ENCODE assay signal across 29 cellular contexts in the genomic region with DNA sequence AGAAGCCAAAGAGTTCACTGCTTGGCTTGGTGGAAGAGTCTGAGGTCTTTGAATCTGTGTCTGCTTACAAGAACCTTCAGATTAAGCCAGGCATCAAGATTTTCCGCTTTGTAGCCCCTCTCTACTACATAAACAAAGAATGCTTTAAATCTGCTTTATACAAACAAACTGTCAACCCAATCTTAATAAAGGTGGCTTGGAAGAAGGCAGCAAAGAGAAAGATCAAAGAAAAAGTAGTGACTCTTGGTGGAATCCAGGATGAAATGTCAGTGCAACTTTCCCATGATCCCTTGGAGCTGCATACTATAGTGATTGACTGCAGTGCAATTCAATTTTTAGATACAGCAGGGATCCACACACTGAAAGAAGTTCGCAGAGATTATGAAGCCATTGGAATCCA. TPM values are rescaled to one million over a fixed set of nuclear protein-coding genes. Genes with fewer than 3 reads are reported as not detected.
DNase-seq lines count a peak whose midpoint lies in the region; ATAC-seq and TF ChIP-seq lines count a peak whose summit lies in the region.
"Had no signal": no experiment of that assay in that cellular context is flagged by ENCODE, and none has a peak within 500 bp of the region (broad histone marks: within the 10 kb centered on the region; RNA-seq: fewer than 3 reads in every experiment).

No MANE protein-coding gene starts in this region.

- H3K27me3 Mint-ChIP-seq in activated CD4-positive, alpha-beta T cell treated with anti-CD3 and anti-CD28 coated beads for 36 hours: no peaks in the 10 kb centered on the region
- H3K27me3 Mint-ChIP-seq: CD4-positive, alpha-beta memory T cell; CD4-positive, CD25-positive, alpha-beta regulatory T cell; CD8-positive, alpha-beta memory T cell had no signal

- H3K79me2 ChIP-seq in hepatocyte: peaks cover 48% of the 10 kb centered on the region

- H2AK5ac ChIP-seq in mesenchymal stem cell (ENCODE audit: low read length, severe bottlenecking): no peak overlapping the region

- peak overlapping the region; percentile 17 for H3K27ac ChIP-seq in A673 (ENCODE audit: low read depth, low read length, poor library complexity, severe bottlenecking)
- peak overlapping the region; percentile 41 for H3K27ac ChIP-seq in hepatocyte
- no peak overlapping the region for H3K27ac ChIP-seq in mesenchymal stem cell (ENCODE audit: low read length, poor library complexity, severe bottlenecking)
- H3K27ac ChIP-seq in rectal smooth muscle tissue (ENCODE audit: low read depth, low read length): peak overlapping the region; percentile 42
- no peak overlapping the region for H3K27ac ChIP-seq in foreskin keratinocyte
- H3K27ac ChIP-seq: A549, BLaER1 had no signal

- no peak overlapping the region for H2BK120ac ChIP-seq in mesenchymal stem cell (ENCODE audit: low read depth, low read length)

- intact Hi-C loops in A673 (cut with micrococcal nuclease; ENCODE audit: unreplicated experiment): no loop called here
- intact Hi-C loops in activated CD4-positive, alpha-beta T cell treated with anti-CD3 and anti-CD28 coated beads for 36 hours (cut with DNase I, micrococcal nuclease): no loop called here

- H2AFZ ChIP-seq in hepatocyte (no peak overlapping the region), mesenchymal stem cell (ENCODE audit: low read depth, low read length) (no peak overlapping the region)

- H3K27me3 ChIP-seq in A673 (replicated peaks; ENCODE audit: insufficient read depth, low read depth, low read length, poor library complexity): no peaks in the 10 kb centered on the region
- H3K27me3 ChIP-seq in hepatocyte: no peaks in the 10 kb centered on the region
- H3K27me3 ChIP-seq in mesenchymal stem cell (ENCODE audit: control insufficient read depth in 1 of 2, insufficient read depth in 1 of 2, low read length in 2 of 2): no peaks in the 10 kb centered on the region
- H3K27me3 ChIP-seq in rectal smooth muscle tissue (ENCODE audit: control insufficient read depth, insufficient read depth, low read length): no peaks in the 10 kb centered on the region
- no peaks in the 10 kb centered on the region for H3K27me3 ChIP-seq in foreskin keratinocyte
- H3K27me3 ChIP-seq: BE2C, BLaER1 had no signal

- H3K4ac ChIP-seq in mesenchymal stem cell (ENCODE audit: low read depth in 1 of 2, low read length in 2 of 2): no peak overlapping the region

- H3K9me2 ChIP-seq in hepatocyte (replicated peaks; ENCODE audit: insufficient read depth): no peaks in the 10 kb centered on the region

- no peak overlapping the region for H3K4me3 ChIP-seq in A673 (ENCODE audit: low read depth, low read length, poor library complexity, severe bottlenecking)
- H3K4me3 ChIP-seq in hepatocyte: no peak overlapping the region
- no peak overlapping the region for H3K4me3 ChIP-seq in mesenchymal stem cell (ENCODE audit: insufficient read depth in 1 of 2, low read depth in 1 of 2, low read length in 2 of 2)
- H3K4me3 ChIP-seq in rectal smooth muscle tissue (ENCODE audit: low read length): no peak overlapping the region
- H3K4me3 ChIP-seq: A549, BLaER1, GM12878 had no signal

- H4K20me1 ChIP-seq in hepatocyte (ENCODE audit: insufficient read depth, poor library complexity, severe bottlenecking): no peaks in the 10 kb centered on the region
- H4K20me1 ChIP-seq: BLaER1 had no signal

- no peak for ATAC-seq in foreskin keratinocyte
- ATAC-seq in activated CD4-positive, alpha-beta T cell treated with anti-CD3 and anti-CD28 coated beads for 36 hours: no peak
- ATAC-seq: A549, GM12878 had no signal

- no TSS peak for BruUV-seq in A673 (replicated peaks; lab: Mats Ljungman, UMichigan)

- H3K9ac ChIP-seq in mesenchymal stem cell (ENCODE audit: low read length) (no peak overlapping the region), rectal smooth muscle tissue (ENCODE audit: low read length) (no peak overlapping the region)
- H3K9ac ChIP-seq: BLaER1 had no signal

- no peak overlapping the region for H2BK15ac ChIP-seq in mesenchymal stem cell (ENCODE audit: low read depth, poor library complexity, severe bottlenecking)

- H3K4me2 ChIP-seq in hepatocyte: no peak overlapping the region
- no peak overlapping the region for H3K4me2 ChIP-seq in mesenchymal stem cell (ENCODE audit: low read length, poor library complexity, severe bottlenecking)
- H3K4me2 ChIP-seq: A549, BLaER1 had no signal

- H3K9me3 Mint-ChIP-seq in activated CD4-positive, alpha-beta T cell treated with anti-CD3 and anti-CD28 coated beads for 36 hours (ENCODE audit: low read depth): no peaks in the 10 kb centered on the region
- H3K9me3 Mint-ChIP-seq: CD14-positive monocyte; CD4-positive, alpha-beta memory T cell; CD4-positive, CD25-positive, alpha-beta regulatory T cell; CD8-positive, alpha-beta memory T cell had no signal

- 61% methylated on average over 2 of the region's 2 CpGs for WGBS in hepatocyte (ENCODE audit: low lambda C conversion rate, missing lambda C conversion rate)
- WGBS in mesenchymal stem cell: 83% methylated on average over 2 of the region's 2 CpGs

- DNase-seq in A673 (ENCODE audit: low spot score) (no peak), hepatocyte (ENCODE audit: low spot score) (no peak), mesenchymal stem cell (peak; percentile 30), kidney tubule cell (ENCODE audit: low spot score) (no peak), foreskin keratinocyte (no peak)
- no peak for DNase-seq in central memory CD4-positive, alpha-beta T cell
- DNase-seq in activated CD4-positive, alpha-beta T cell treated with anti-CD3 and anti-CD28 coated beads for 36 hours: no peak
- DNase-seq: ACHN; BE2C; C1 segment of cervical spinal cord; CD4-positive, alpha-beta memory T cell; CD4-positive, CD25-positive, alpha-beta regulatory T cell; CD8-positive, alpha-beta memory T cell; COR-L47; DMS 273 treated with DMSO at 0.1 percent for 48 hours; DMS153; DMS53; DMS79; DND-41; EL; GDM1 had no signal

- POLR2A ChIA-PET in A673 (lab: Charles Lee; ENCODE audit: low non-redundant PET): no interaction called here
- POLR2A ChIA-PET in activated CD4-positive, alpha-beta T cell treated with anti-CD3 and anti-CD28 coated beads for 36 hours (lab: Charles Lee): no interaction called here

- CTCF ChIA-PET in A673 (lab: Charles Lee): no interaction called here
- CTCF ChIA-PET in activated CD4-positive, alpha-beta T cell treated with anti-CD3 and anti-CD28 coated beads for 36 hours (lab: Charles Lee): interaction anchor here (0.7 to 3.4 kb wide), 7 partner anchors 10 to 197 kb away, joined by 3 to 14 read pairs (median 4); no protein-coding TSS in a partner anchor

- H2BK5ac ChIP-seq in mesenchymal stem cell (ENCODE audit: low read depth, low read length, poor library complexity, severe bottlenecking): no peak overlapping the region

- no peaks in the 10 kb centered on the region for H3K4me1 Mint-ChIP-seq in activated CD4-positive, alpha-beta T cell treated with anti-CD3 and anti-CD28 coated beads for 36 hours
- H3K4me1 Mint-ChIP-seq: CD14-positive monocyte; CD8-positive, alpha-beta memory T cell had no signal

- H4K91ac ChIP-seq in mesenchymal stem cell (ENCODE audit: low read length): no peak overlapping the region

- no peak overlapping the region for H2BK12ac ChIP-seq in mesenchymal stem cell (ENCODE audit: low read length in 2 of 2)

- H3K14ac ChIP-seq in mesenchymal stem cell (ENCODE audit: low read length in 2 of 2): no peak overlapping the region

- peaks cover 2% of the 10 kb centered on the region for H3K79me1 ChIP-seq in mesenchymal stem cell (replicated peaks; ENCODE audit: low read length, poor library complexity, severe bottlenecking)

- H3K4me3 Mint-ChIP-seq in activated CD4-positive, alpha-beta T cell treated with anti-CD3 and anti-CD28 coated beads for 36 hours: no peak overlapping the region
- H3K4me3 Mint-ChIP-seq: CD14-positive monocyte; CD4-positive, alpha-beta memory T cell; CD4-positive, CD25-positive, alpha-beta regulatory T cell; CD8-positive, alpha-beta memory T cell had no signal

- no peak overlapping the region for H3K27ac Mint-ChIP-seq in activated CD4-positive, alpha-beta T cell treated with anti-CD3 and anti-CD28 coated beads for 36 hours
- H3K27ac Mint-ChIP-seq: CD14-positive monocyte; CD4-positive, CD25-positive, alpha-beta regulatory T cell had no signal

- H3K36me3 Mint-ChIP-seq in activated CD4-positive, alpha-beta T cell treated with anti-CD3 and anti-CD28 coated beads for 36 hours (ENCODE audit: low read depth): peaks cover 8% of the 10 kb centered on the region

- no peak overlapping the region for H3K18ac ChIP-seq in mesenchymal stem cell (ENCODE audit: low read depth in 1 of 2, low read length in 2 of 2)

- H3K36me3 ChIP-seq in A673 (ENCODE audit: insufficient read depth, low read length, poor library complexity, severe bottlenecking): peaks cover 96% of the 10 kb centered on the region
- peaks cover 3% of the 10 kb centered on the region for H3K36me3 ChIP-seq in hepatocyte (replicated peaks; ENCODE audit: insufficient read depth, low read depth)
- H3K36me3 ChIP-seq in mesenchymal stem cell (ENCODE audit: control insufficient read depth in 1 of 2, insufficient read depth in 2 of 2, low read depth in 1 of 2, low read length in 2 of 2): peaks cover 3 to 54% of the 10 kb centered on the region in 2 experiments
- H3K36me3 ChIP-seq in rectal smooth muscle tissue (ENCODE audit: control insufficient read depth, insufficient read depth, low read length): peaks cover 9% of the 10 kb centered on the region
- H3K36me3 ChIP-seq: BE2C had no signal

- H3K4me1 ChIP-seq in A673 (ENCODE audit: insufficient read depth, low read length, poor library complexity, severe bottlenecking) (no peaks in the 10 kb centered on the region), hepatocyte (ENCODE audit: insufficient read depth) (peaks cover 19% of the 10 kb centered on the region), mesenchymal stem cell (ENCODE audit: control insufficient read depth, insufficient read depth, low read depth, low read length) (no peaks in the 10 kb centered on the region), rectal smooth muscle tissue (ENCODE audit: control insufficient read depth, insufficient read depth, low read length) (no peaks in the 10 kb centered on the region), foreskin keratinocyte (no peaks in the 10 kb centered on the region)
- H3K4me1 ChIP-seq: BE2C had no signal

- no peak for TF ChIP-seq CTCF in A673 (conservative IDR thresholded peaks at IDR 0.05; ENCODE audit: low read depth, low read length)
- TF ChIP-seq CTCF in hepatocyte (IDR thresholded peaks at IDR 0.05; ENCODE audit: poor library complexity): no peak
- TF ChIP-seq CTCF in foreskin keratinocyte (conservative IDR thresholded peaks at IDR 0.05): no peak

- no peak overlapping the region for H3K23ac ChIP-seq in mesenchymal stem cell (ENCODE audit: low read length in 2 of 2)

- H4K8ac ChIP-seq in mesenchymal stem cell (ENCODE audit: low read length): no peak overlapping the region

- H3K9me3 ChIP-seq in A673 (ENCODE audit: low read depth, low read length, poor library complexity, severe bottlenecking) (no peaks in the 10 kb centered on the region), hepatocyte (ENCODE audit: low read depth) (no peaks in the 10 kb centered on the region), mesenchymal stem cell (ENCODE audit: control insufficient read depth, low read length) (no peaks in the 10 kb centered on the region)
- H3K9me3 ChIP-seq: A549, BE2C, BLaER1 had no signal

RNA-seq across cellular contexts. Expression of a gene that starts 19.2 kb away (rescaled TPM):
- total RNA-seq in A673 (2021) (7.3 and 7.5 TPM in 2 replicates), hepatocyte (4.6 and 5.0 TPM in 2 replicates), foreskin keratinocyte (3.1 and 3.6 TPM in 2 replicates)
- polyA plus RNA-seq in hepatocyte (4.5 and 4.6 TPM in 2 replicates), foreskin keratinocyte (2.7 and 3.0 TPM in 2 replicates)
- polyA plus RNA-seq in mesenchymal stem cell (2013, experiment 1 of 2): 6.8 TPM
- 7.4 TPM for polyA plus RNA-seq in mesenchymal stem cell (2013, experiment 2 of 2)
- total RNA-seq in activated CD4-positive, alpha-beta T cell treated with anti-CD3 and anti-CD28 coated beads for 36 hours: 1 to 10 TPM; 2.5 to 2.6 TPM

RNA-seq across cellular contexts. Expression of a gene that starts 19.3 kb away (rescaled TPM):
- total RNA-seq in A673 (2021) (52.6 and 55.6 TPM in 2 replicates), hepatocyte (32.8 and 47.5 TPM in 2 replicates), foreskin keratinocyte (38.2 and 42.0 TPM in 2 replicates)
- polyA plus RNA-seq in hepatocyte (23.4 and 24.6 TPM in 2 replicates), foreskin keratinocyte (16.5 and 17.3 TPM in 2 replicates)
- 21.5 TPM for polyA plus RNA-seq in mesenchymal stem cell (2013, experiment 1 of 2)
- 20.1 TPM for polyA plus RNA-seq in mesenchymal stem cell (2013, experiment 2 of 2)
- 10 to 100 TPM; 27.2 to 30.5 TPM for total RNA-seq in activated CD4-positive, alpha-beta T cell treated with anti-CD3 and anti-CD28 coated beads for 36 hours

RNA-seq across cellular contexts. Expression of a gene that starts 20.7 kb away (rescaled TPM):
- 83.0 and 96.6 TPM in 2 replicates for total RNA-seq in A673 (2021)
- total RNA-seq in hepatocyte: 160 TPM in 2 replicates
- polyA plus RNA-seq in hepatocyte: 33.7 and 45.7 TPM in 2 replicates
- polyA plus RNA-seq in mesenchymal stem cell (2013, experiment 1 of 2): 11.6 TPM
- 11.9 TPM for polyA plus RNA-seq in mesenchymal stem cell (2013, experiment 2 of 2)
- total RNA-seq in foreskin keratinocyte: 11.0 and 13.4 TPM in 2 replicates
- polyA plus RNA-seq in foreskin keratinocyte: 2.1 and 2.3 TPM in 2 replicates
- total RNA-seq in activated CD4-positive, alpha-beta T cell treated with anti-CD3 and anti-CD28 coated beads for 36 hours: 1 to 10 TPM; 3.9 to 5.3 TPM

RNA-seq across cellular contexts. Expression of a gene that starts 36.6 kb away (rescaled TPM):
- total RNA-seq in A673 (2021): 0.39 and 0.49 TPM in 2 replicates
- total RNA-seq in hepatocyte: 3.6 and 4.6 TPM in 2 replicates
- 3.7 and 3.9 TPM in 2 replicates for polyA plus RNA-seq in hepatocyte
- 0.01 TPM for polyA plus RNA-seq in mesenchymal stem cell (2013, experiment 1 of 2)
- 0.03 TPM for polyA plus RNA-seq in mesenchymal stem cell (2013, experiment 2 of 2)
- not detected in 2 replicates for total RNA-seq in foreskin keratinocyte
- polyA plus RNA-seq in foreskin keratinocyte: 0.01 and 0.02 TPM in 2 replicates
- not detected for total RNA-seq in activated CD4-positive, alpha-beta T cell treated with anti-CD3 and anti-CD28 coated beads for 36 hours
- total RNA-seq: CD4-positive, alpha-beta memory T cell; CD4-positive, CD25-positive, alpha-beta regulatory T cell; CD8-positive, alpha-beta memory T cell; Daoy; G401; GM12878 had no signal
- polyA plus RNA-seq: AG04450; CD14-positive monocyte; CD4-positive, alpha-beta memory T cell; CD4-positive, CD25-positive, alpha-beta regulatory T cell; CD8-positive, alpha-beta memory T cell had no signal

Comparison
In these comparisons a context has a peak if more than half of its experiments do, and no peak if none do; other contexts are left out.
1. H3K27ac ChIP-seq: peak in A673 (single experiment), hepatocyte (single experiment) and rectal smooth muscle tissue (single experiment); none in mesenchymal stem cell (single experiment) and foreskin keratinocyte (single experiment).